12 cellular contexts compared by ENCODE assay signal in the genomic region with DNA sequence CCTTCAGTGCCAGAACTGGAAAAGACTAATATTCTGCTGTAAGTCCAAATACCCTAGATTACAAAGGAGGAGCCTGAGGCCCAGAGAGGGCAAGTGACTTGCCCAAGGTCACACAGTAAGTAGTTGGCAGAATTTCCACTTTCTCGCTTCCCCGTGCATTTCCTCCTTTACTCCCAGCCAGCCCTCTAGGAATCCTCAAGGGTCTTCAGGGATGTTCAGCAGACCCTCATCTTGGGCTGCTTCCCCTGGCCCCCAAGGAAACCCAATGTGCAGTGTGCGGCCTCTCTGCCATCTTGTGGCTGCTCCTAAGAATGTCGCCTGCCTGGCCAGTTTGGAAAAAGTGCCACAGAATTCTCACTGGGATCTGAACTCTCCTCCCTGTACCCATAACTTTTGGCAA.
A peak's percentile ranks its signal among the peaks of the same experiment; 100 is the strongest.
DNase-seq lines count a peak whose midpoint lies in the region; ATAC-seq, FAIRE-seq and TF ChIP-seq lines count a peak whose summit lies in the region.
"Had no signal": no experiment of that assay in that cellular context is flagged by ENCODE, and none has a peak within 500 bp of the region (broad histone marks: within the 10 kb centered on the region; RNA-seq: fewer than 3 reads in every experiment).

No MANE protein-coding gene starts in this region.

- TF ChIP-seq EP300 in upper lobe of left lung (IDR thresholded peaks at IDR 0.05), result no peak

- H3K27ac ChIP-seq in AG04450 (ENCODE audit: low read depth, low read length), result no peak overlapping the region
- no peak overlapping the region for H3K27ac ChIP-seq in astrocyte (ENCODE audit: low read depth, low read length)
- no peak overlapping the region for H3K27ac ChIP-seq in upper lobe of left lung

- no peaks in the 10 kb centered on the region for H3K9me3 ChIP-seq in AG04450 (ENCODE audit: control insufficient read depth, insufficient read depth, low read length)
- no peaks in the 10 kb centered on the region for H3K9me3 ChIP-seq in astrocyte (ENCODE audit: insufficient read depth, low read depth, low read length)
- no peaks in the 10 kb centered on the region for H3K9me3 ChIP-seq in upper lobe of left lung

- H3K4me2 ChIP-seq in astrocyte (ENCODE audit: low read length), result no peak overlapping the region

- H3K4me1 Mint-ChIP-seq in astrocyte (ENCODE audit: low read depth, unreplicated experiment), result peaks cover 8% of the 10 kb centered on the region

- H4K20me1 ChIP-seq in astrocyte (ENCODE audit: insufficient read depth, low read length), result no peaks in the 10 kb centered on the region

- H3K4me3 Mint-ChIP-seq in astrocyte (ENCODE audit: unreplicated experiment), result no peak overlapping the region
- H3K4me3 Mint-ChIP-seq: CD4-positive, alpha-beta memory T cell had no signal

- H3K27ac Mint-ChIP-seq in astrocyte (ENCODE audit: unreplicated experiment), result no peak overlapping the region
- H3K27ac Mint-ChIP-seq: CD4-positive, alpha-beta memory T cell had no signal

- H3K4me1 ChIP-seq in astrocyte (ENCODE audit: insufficient read depth, low read length) (no peaks in the 10 kb centered on the region), upper lobe of left lung (peaks cover 0 to 2% (median 2%) of the 10 kb centered on the region in 4 donors)

- no peak overlapping the region for H2AFZ ChIP-seq in astrocyte (ENCODE audit: low read depth, low read length)

- ATAC-seq in HG03039 (IDR thresholded peaks at IDR 0.05; ENCODE audit: unreplicated experiment), result no peak
- no peak for ATAC-seq in upper lobe of left lung (ENCODE audit: low FRiP score in 2 of 2)
- no peak for ATAC-seq in HG03354 (IDR thresholded peaks at IDR 0.05; ENCODE audit: poor library complexity, severe bottlenecking, unreplicated experiment)

- no peak for FAIRE-seq in astrocyte (lab: Jason Lieb, UNC)

- POLR2A ChIA-PET in AG04450 (lab: Yijun Ruan, JAX), result no interaction called here

- no peaks in the 10 kb centered on the region for H3K36me3 ChIP-seq in astrocyte (ENCODE audit: insufficient read depth, low read length)
- no peaks in the 10 kb centered on the region for H3K36me3 ChIP-seq in upper lobe of left lung

- in situ Hi-C loops in GM13977 (cut with MboI; ENCODE audit: low pct_unique_long_range_greater_than_20kb, low sequenced_read_pairs, unreplicated experiment), result no loop called here

- no peak for TF ChIP-seq POLR2A in upper lobe of left lung (IDR thresholded peaks at IDR 0.05)

- no peak for DNase-seq in AG04450 (ENCODE audit: low read depth, low spot score)
- DNase-seq in GM13977 (ENCODE audit: low spot score), result no peak
- no peak for DNase-seq in astrocyte (ENCODE audit: low read depth)
- peak; percentile 35 for DNase-seq in iPS-NIHi11 (ENCODE audit: low spot score)
- DNase-seq in nucleus accumbens (lab: John Stamatoyannopoulos, UW), result no peak
- DNase-seq in upper lobe of left lung, result no peak
- DNase-seq: activated T-cell treated with anti-CD3 and anti-CD28 coated beads, Interleukin-2, amount 50 U/mL, for 48 hours; CD4-positive, alpha-beta memory T cell; NCI-H1092; NCI-H524 treated with DMSO at 0.1 percent for 48 hours had no signal

- H3K27me3 ChIP-seq in AG04450 (ENCODE audit: control insufficient read depth, insufficient read depth, low read length) (peaks cover 2% of the 10 kb centered on the region), astrocyte (ENCODE audit: insufficient read depth, low read length) (no peaks in the 10 kb centered on the region), upper lobe of left lung (no peaks in the 10 kb centered on the region)

- no peaks in the 10 kb centered on the region for H3K79me2 ChIP-seq in astrocyte (ENCODE audit: insufficient read depth, low read length)

- peaks cover under 1% of the 10 kb centered on the region for H3K9me3 Mint-ChIP-seq in astrocyte (ENCODE audit: unreplicated experiment)
- H3K9me3 Mint-ChIP-seq: CD4-positive, alpha-beta memory T cell had no signal

- H3K36me3 Mint-ChIP-seq in astrocyte (ENCODE audit: low read depth, unreplicated experiment), result no peaks in the 10 kb centered on the region
- H3K36me3 Mint-ChIP-seq: CD4-positive, alpha-beta memory T cell had no signal

- no peak overlapping the region for H3K4me3 ChIP-seq in AG04450 (ENCODE audit: low read depth, low read length)
- H3K4me3 ChIP-seq in astrocyte (ENCODE audit: insufficient read depth, low read depth, low read length), result no peak overlapping the region
- H3K4me3 ChIP-seq in upper lobe of left lung, result no peak overlapping the region

- 83 to 100% methylated on average over 3 to 4 of the region's 4 CpGs for WGBS in upper lobe of left lung, 2 donors

- CTCF ChIA-PET in AG04450 (lab: Charles Lee), result interaction anchor here (0.5 kb wide), 1 partner anchor 49 kb away, joined by 4 read pairs; no protein-coding TSS in a partner anchor

- TF ChIP-seq CTCF in AG04450 (IDR thresholded peaks at IDR 0.05; ENCODE audit: low read depth, low read length) (peak; percentile 11; the same call in 1 of the 2 replicates), GM13977 (IDR thresholded peaks at IDR 0.05; ENCODE audit: extremely low read depth, insufficient read depth, missing control alignments) (peak; percentile 13), astrocyte (IDR thresholded peaks at IDR 0.05; ENCODE audit: insufficient read depth, low read depth, low read length) (peak; percentile 19), upper lobe of left lung (IDR thresholded peaks at IDR 0.05) (no peak)

- H3K27me3 Mint-ChIP-seq in astrocyte (ENCODE audit: low read depth, unreplicated experiment), result peaks cover 9% of the 10 kb centered on the region

- H3K9ac ChIP-seq in astrocyte (ENCODE audit: low read length), result no peak overlapping the region

Comparison
In these comparisons a context has a peak if more than half of its experiments do, and no peak if none do; other contexts are left out.
1. CTCF ChIP-seq: peak in AG04450 (single experiment), GM13977 (single experiment) and astrocyte (single experiment); none in upper lobe of left lung (0 of 6).